ENCODE assay signal across 20 cellular contexts in the genomic region with DNA sequence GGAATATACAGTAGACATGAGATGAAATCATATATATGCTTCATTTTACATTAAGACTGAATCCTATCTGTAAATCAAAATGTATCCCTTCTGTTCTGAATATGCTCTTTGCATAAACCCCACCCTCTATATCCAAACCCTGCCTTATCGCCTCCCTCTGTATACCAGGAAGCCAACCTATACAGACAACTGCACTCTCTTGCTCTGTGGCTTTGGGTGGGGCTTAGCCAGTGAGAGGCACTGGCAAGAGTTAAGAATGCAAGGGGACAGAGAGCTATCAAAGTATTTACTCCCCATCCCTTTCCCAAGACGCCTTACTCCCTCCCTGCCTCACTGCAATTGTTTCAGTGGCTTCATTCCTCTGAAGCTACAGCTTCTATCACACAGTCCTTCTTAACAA.
DNase-seq lines count a peak whose midpoint lies in the region; ATAC-seq and TF ChIP-seq lines count a peak whose summit lies in the region.
"Had no signal": no experiment of that assay in that cellular context is flagged by ENCODE, and none has a peak within 500 bp of the region (broad histone marks: within the 10 kb centered on the region; RNA-seq: fewer than 3 reads in every experiment).

No MANE protein-coding gene starts in this region.

- H3K27ac ChIP-seq in upper lobe of right lung: no peak overlapping the region
- H3K27ac ChIP-seq: esophagus muscularis mucosa, left lung, thyroid gland, VCaP had no signal

- H3K4me3 Mint-ChIP-seq in T-helper 2 cell treated with Interferon-gamma antibody and Interleukin-4, amounts not matched to agents 5 μg/mL and 100 μg/mL, for 36 hours: peak overlapping the region; percentile 61
- H3K4me3 Mint-ChIP-seq: stimulated activated naive B cell treated with anti-CD40 and anti-IgM and Interleukin-4, amounts not matched to agents 10 μg/mL and 1 μg/mL and 100 μg/mL, for 72 hours had no signal

- peak overlapping the region; percentile 78 for H3K27ac Mint-ChIP-seq in T-helper 2 cell treated with Interferon-gamma antibody and Interleukin-4, amounts not matched to agents 5 μg/mL and 100 μg/mL, for 36 hours
- H3K27ac Mint-ChIP-seq: stimulated activated naive B cell treated with anti-CD40 and anti-IgM and Interleukin-4, amounts not matched to agents 10 μg/mL and 1 μg/mL and 100 μg/mL, for 72 hours had no signal

- H3K9me3 Mint-ChIP-seq in T-helper 2 cell treated with Interferon-gamma antibody and Interleukin-4, amounts not matched to agents 5 μg/mL and 100 μg/mL, for 36 hours: peaks cover 13% of the 10 kb centered on the region

- H3K9me3 ChIP-seq in upper lobe of right lung: no peaks in the 10 kb centered on the region
- H3K9me3 ChIP-seq: thyroid gland had no signal

- H3K27me3 ChIP-seq in upper lobe of right lung: no peaks in the 10 kb centered on the region
- H3K27me3 ChIP-seq: esophagus muscularis mucosa, left lung, thyroid gland had no signal

- intact Hi-C loops in upper lobe of right lung (cut with DNase I): no loop called here

- H3K36me3 ChIP-seq in upper lobe of right lung: no peaks in the 10 kb centered on the region
- H3K36me3 ChIP-seq: esophagus muscularis mucosa, left lung, thyroid gland had no signal

- DNase-seq in stimulated activated CD4-positive, alpha-beta T cell treated with anti-CD3 and anti-CD28 coated beads, Interleukin-15, amount 100 ng/mL, for 24 hours: peak; percentile 7
- no peak for DNase-seq in stimulated activated CD4-positive, alpha-beta T cell treated with anti-CD3 and anti-CD28 coated beads, Interleukin-1b, Interleukin-23, amount 100 ng/mL, for 48 hours
- peak; percentile 37 for DNase-seq in T-helper 2 cell treated with Interferon-gamma antibody and Interleukin-4, amounts not matched to agents 5 μg/mL and 100 μg/mL, for 36 hours (ENCODE audit: low spot score)
- DNase-seq in erythroblast (lab: John Stamatoyannopoulos, UW) (peak; percentile 33 to 62), upper lobe of right lung (no peak)
- DNase-seq: activated gamma-delta T cell treated with Interleukin-2 at 50 U/mL for 16 hours; cerebellar nuclear complex; effector CD4-positive, alpha-beta T cell; left lung; NCI-H1092 treated with DMSO at 0.1 percent for 48 hours; NCI-H2081 treated with DMSO at 0.1 percent for 48 hours; NCI-H526; stimulated activated naive B cell treated with anti-CD40 and anti-IgM and Interleukin-4, amounts not matched to agents 10 μg/mL and 1 μg/mL and 100 μg/mL, for 72 hours; thyroid gland had no signal

- H3K4me1 ChIP-seq in upper lobe of right lung: peaks cover 10% of the 10 kb centered on the region
- H3K4me1 ChIP-seq: thyroid gland had no signal

- ATAC-seq in upper lobe of right lung (peak; percentile 59), HG02759 (IDR thresholded peaks at IDR 0.05; ENCODE audit: unreplicated experiment) (no peak), HG03135 (IDR thresholded peaks at IDR 0.05; ENCODE audit: unreplicated experiment) (no peak), HG02885 (IDR thresholded peaks at IDR 0.05; ENCODE audit: poor library complexity, unreplicated experiment) (no peak)
- ATAC-seq: left lung; Right ventricle myocardium inferior; stimulated activated naive B cell treated with anti-CD40 and anti-IgM and Interleukin-4, amounts not matched to agents 10 μg/mL and 1 μg/mL and 100 μg/mL, for 72 hours had no signal

- peaks cover 4% of the 10 kb centered on the region for H3K36me3 Mint-ChIP-seq in T-helper 2 cell treated with Interferon-gamma antibody and Interleukin-4, amounts not matched to agents 5 μg/mL and 100 μg/mL, for 36 hours (ENCODE audit: low read depth)
- H3K36me3 Mint-ChIP-seq: stimulated activated naive B cell treated with anti-CD40 and anti-IgM and Interleukin-4, amounts not matched to agents 10 μg/mL and 1 μg/mL and 100 μg/mL, for 72 hours had no signal

- H3K27me3 Mint-ChIP-seq in T-helper 2 cell treated with Interferon-gamma antibody and Interleukin-4, amounts not matched to agents 5 μg/mL and 100 μg/mL, for 36 hours (ENCODE audit: low read depth): no peaks in the 10 kb centered on the region

- no peak for TF ChIP-seq CTCF in upper lobe of right lung (IDR thresholded peaks at IDR 0.05)

- no peak overlapping the region for H3K4me3 ChIP-seq in upper lobe of right lung
- H3K4me3 ChIP-seq: esophagus muscularis mucosa, left lung, thyroid gland had no signal

- H3K4me1 Mint-ChIP-seq in T-helper 2 cell treated with Interferon-gamma antibody and Interleukin-4, amounts not matched to agents 5 μg/mL and 100 μg/mL, for 36 hours (ENCODE audit: low read depth): peaks cover 42% of the 10 kb centered on the region

- TF ChIP-seq POLR2A in erythroblast (IDR thresholded peaks at IDR 0.05; ENCODE audit: low read length): no peak

Comparison
In these comparisons a context has a peak if more than half of its experiments do, and no peak if none do; other contexts are left out.
1. DNase-seq: peak in stimulated activated CD4-positive, alpha-beta T cell treated with anti-CD3 and anti-CD28 coated beads, Interleukin-15, amount 100 ng/mL, for 24 hours (single experiment), T-helper 2 cell treated with Interferon-gamma antibody and Interleukin-4, amounts not matched to agents 5 μg/mL and 100 μg/mL, for 36 hours (single experiment) and erythroblast (2 of 2); none in stimulated activated CD4-positive, alpha-beta T cell treated with anti-CD3 and anti-CD28 coated beads, Interleukin-1b, Interleukin-23, amount 100 ng/mL, for 48 hours (single experiment) and upper lobe of right lung (single experiment).